25 cellular contexts compared by ENCODE assay signal in genomic region chr15:98951004-98951403, GRCh38. TPM values are rescaled to one million over a fixed set of nuclear protein-coding genes. Genes with fewer than 3 reads are reported as not detected.
A peak's percentile ranks its signal among the peaks of the same experiment; 100 is the strongest.
DNase-seq lines count a peak whose midpoint lies in the region; ATAC-seq and TF ChIP-seq lines count a peak whose summit lies in the region.
"Had no signal": no experiment of that assay in that cellular context is flagged by ENCODE, and none has a peak within 500 bp of the region (broad histone marks: within the 10 kb centered on the region; RNA-seq: fewer than 3 reads in every experiment).

No MANE protein-coding gene starts in this region.

- WGBS in esophagus, 2 donors, result 85 to 92% methylated on average over 7 of the region's 7 CpGs
- 70 to 81% (median 72%) methylated on average over 7 of the region's 7 CpGs for WGBS in ovary, 3 donors

- TF ChIP-seq CTCF in MM.1S (IDR thresholded peaks at IDR 0.05; ENCODE audit: low read length), result no peak
- TF ChIP-seq CTCF in ovary (IDR thresholded peaks at IDR 0.05), result no peak
- TF ChIP-seq CTCF in tibial artery (IDR thresholded peaks at IDR 0.05), result no peak

- no peaks in the 10 kb centered on the region for H3K9me2 ChIP-seq in MM.1S (replicated peaks; ENCODE audit: insufficient read depth, low read length)

- peaks cover 18% of the 10 kb centered on the region for H3K4me1 ChIP-seq in MM.1S (ENCODE audit: low read length)
- H3K4me1 ChIP-seq in esophagus (ENCODE audit: control insufficient read depth in 2 of 2, insufficient read depth in 2 of 2, low read length in 1 of 2), result peaks cover 2 to 10% of the 10 kb centered on the region in 2 donors
- H3K4me1 ChIP-seq in ovary (ENCODE audit: insufficient read depth), result peaks cover 48% of the 10 kb centered on the region
- peaks cover 6 to 81% (median 67%) of the 10 kb centered on the region in 4 donors for H3K4me1 ChIP-seq in tibial artery
- H3K4me1 ChIP-seq: HAP-1 had no signal

- H3K27ac ChIP-seq in MM.1S (ENCODE audit: low read length) (no peak overlapping the region), esophagus (ENCODE audit: low read depth in 2 of 2, low read length in 1 of 2) (peak overlapping the region; percentile 4 to 24), ovary (peak overlapping the region; percentile 23 to 81), tibial artery (peak overlapping the region; percentile 95)

- no peak for TF ChIP-seq POLR2A in ovary (IDR thresholded peaks at IDR 0.05)

- peak overlapping the region; percentile 65; the same call in 1 of the 2 replicates for H3K4me2 ChIP-seq in MM.1S (ENCODE audit: low read depth, low read length)

- intact Hi-C loops in ovary (cut with DNase I), result no loop called here
- intact Hi-C loops in tibial artery (cut with DNase I; ENCODE audit: low total_unique reads), result loop anchor here (10.0 kb wide), 1 partner anchor 66 kb away; no protein-coding TSS in a partner anchor

- no peak for ATAC-seq in GM21447 (IDR thresholded peaks at IDR 0.05; ENCODE audit: unreplicated experiment)
- ATAC-seq: activated CD4-positive, CD25-positive, alpha-beta regulatory T cell treated with anti-CD3 and anti-CD28 coated beads, Interleukin-2, amount 50 U/mL, for 24 hours; PC-3; Right ventricle myocardium inferior; SK-N-SH treated with all-trans-retinoic acid at 6 μM for 48 hours had no signal

- no peak overlapping the region for H3K9ac ChIP-seq in MM.1S (ENCODE audit: low read length)

- peaks cover 20% of the 10 kb centered on the region for H3F3A ChIP-seq in MM.1S (ENCODE audit: insufficient read depth, low read length)

- H4K20me1 ChIP-seq in MM.1S (ENCODE audit: insufficient read depth, low read length), result no peaks in the 10 kb centered on the region

- H3K36me3 ChIP-seq in MM.1S (replicated peaks; ENCODE audit: insufficient read depth, low read length) (no peaks in the 10 kb centered on the region), esophagus (ENCODE audit: control insufficient read depth in 2 of 2, insufficient read depth in 2 of 2, low read length in 1 of 2) (peaks cover 3 to 26% of the 10 kb centered on the region in 2 donors), ovary (no peaks in the 10 kb centered on the region), tibial artery (peaks cover 30 to 50% (median 30%) of the 10 kb centered on the region in 3 donors)
- H3K36me3 ChIP-seq: breast epithelium had no signal

- no peaks in the 10 kb centered on the region for H3K79me2 ChIP-seq in MM.1S (ENCODE audit: low read length)

- TF ChIP-seq EP300 in ovary (IDR thresholded peaks at IDR 0.05), result no peak

- H3K9me3 ChIP-seq in MM.1S (replicated peaks; ENCODE audit: insufficient read depth, low read length) (no peaks in the 10 kb centered on the region), esophagus (ENCODE audit: control insufficient read depth in 2 of 2, insufficient read depth in 1 of 2, low read depth in 1 of 2, low read length in 1 of 2) (no peaks in the 10 kb centered on the region), ovary (no peaks in the 10 kb centered on the region), tibial artery (no peaks in the 10 kb centered on the region)
- H3K9me3 ChIP-seq: breast epithelium, HAP-1 had no signal

- H3K27me3 ChIP-seq in MM.1S (replicated peaks; ENCODE audit: insufficient read depth, low read length) (no peaks in the 10 kb centered on the region), esophagus (ENCODE audit: control insufficient read depth in 1 of 2, insufficient read depth in 2 of 2, low read length in 2 of 2) (no peaks in the 10 kb centered on the region), ovary (no peaks in the 10 kb centered on the region), tibial artery (no peaks in the 10 kb centered on the region)
- H3K27me3 ChIP-seq: breast epithelium had no signal

- H3K4me3 ChIP-seq in MM.1S (ENCODE audit: low read length) (no peak overlapping the region), esophagus (ENCODE audit: low read depth in 1 of 2, low read length in 2 of 2) (no peak overlapping the region), ovary (no peak overlapping the region), tibial artery (no peak overlapping the region)
- H3K4me3 ChIP-seq: breast epithelium, HAP-1 had no signal

- H2AFZ ChIP-seq in MM.1S (ENCODE audit: low read length), result no peak overlapping the region

- DNase-seq in MM.1S (no peak), ovary (no peak), tibial artery (no peak), GM19238 (ENCODE audit: insufficient read length, low spot score) (no peak), iPS-NIHi7 (ENCODE audit: extremely low spot score) (no peak)
- DNase-seq: activated CD4-positive, alpha-beta memory T cell treated with anti-CD3 and anti-CD28 coated beads for 36 hours; amygdala; KG1; naive B cell; NCI-H2029; NCI-H524 treated with DMSO at 0.1 percent for 48 hours; NK-92 treated with Interleukin-12 subunit alpha and Interleukin-12 subunit beta, amount 100 ng/mL, for 24 hours; PC-3; stimulated activated naive CD4-positive, alpha-beta T cell treated with Interleukin-2 at 50 U/mL for 16 hours had no signal

RNA-seq across cellular contexts. Expression of gene PGPEP1L, which starts 56.6 kb away (rescaled TPM):
- polyA plus RNA-seq in esophagus (under 1 TPM; 0.31 to 0.45 TPM), ovary (under 1 TPM in 1 of 2 donors, not detected in 1; 0.11 TPM)
- not detected for total RNA-seq in ovary
- total RNA-seq: activated CD4-positive, alpha-beta memory T cell treated with anti-CD3 and anti-CD28 coated beads for 36 hours; activated T-helper 2 cell treated with anti-CD3 and anti-CD28 coated beads, Interferon-gamma antibody, Interleukin-2, Interleukin-4, amounts not matched to agents 10 μg/mL and 5 μg/mL and 100 μg/mL, durations not matched to agents 14 hours and 24 hours and 36 hours; breast epithelium; lower leg skin; mesothelial cell of epicardium; PC-3 had no signal
- polyA plus RNA-seq: AG04450 had no signal
